Comparison of ENCODE assay signal across 7 cellular contexts in genomic region chr12:28191018-28191595, GRCh38. TPM values are rescaled to one million over a fixed set of nuclear protein-coding genes. Genes with fewer than 3 reads are reported as not detected.
DNase-seq lines count a peak whose midpoint lies in the region; ATAC-seq, FAIRE-seq and TF ChIP-seq lines count a peak whose summit lies in the region.

No MANE protein-coding gene starts in this region.

- H3K9me3 ChIP-seq in SK-N-SH (no peaks in the 10 kb centered on the region), GM12878 (replicated peaks; ENCODE audit: control insufficient read depth, insufficient read depth, low read length) (no peaks in the 10 kb centered on the region; the same call in 2 of the 3 replicates)

- H2AFZ ChIP-seq in SK-N-SH (ENCODE audit: low read depth) (peak overlapping the region; percentile 92; the same call in 1 of the 2 replicates), GM12878 (ENCODE audit: control insufficient read depth, low read depth, low read length) (peak overlapping the region; percentile 93)

- no peaks in the 10 kb centered on the region for H3K9me2 ChIP-seq in SK-N-SH

- TF ChIP-seq CTCF in SK-N-SH (IDR thresholded peaks at IDR 0.05) (no peak), GM12878 (IDR thresholded peaks at IDR 0.05 in 2 of 3, conservative IDR thresholded peaks at IDR 0.05 in 1 of 3; ENCODE audit: control insufficient read depth in 2 of 3, extremely low read depth in 1 of 3, insufficient read depth in 1 of 3, low read depth in 3 of 3, low read length in 3 of 3) (no peak)

- CTCF ChIA-PET in SK-N-SH (lab: Yijun Ruan, JAX) = interaction anchor here (0.6 to 2.5 kb wide), 6 partner anchors 11 to 538 kb away, joined by 3 to 6 read pairs (median 4); no protein-coding TSS in a partner anchor
- CTCF ChIA-PET in GM12878 (lab: Yijun Ruan, JAX) = interaction anchor here (0.8 to 1.9 kb wide), 6 partner anchors 18 to 225 kb away, joined by 3 to 5 read pairs (median 4); no protein-coding TSS in a partner anchor

- no peak for FAIRE-seq in GM12878 (lab: Jason Lieb, UNC)

- intact Hi-C loops in GM12878 (cut with micrococcal nuclease; ENCODE audit: unreplicated experiment) = loop anchor here (2.0 kb wide), 2 partner anchors 32 to 62 kb away; no protein-coding TSS in a partner anchor

- TF ChIP-seq EP300 in SK-N-SH (IDR thresholded peaks at IDR 0.05; ENCODE audit: borderline replicate concordance in 1 of 2, low read depth in 1 of 2, low read length in 1 of 2) (no peak), GM12878 (IDR thresholded peaks at IDR 0.05; ENCODE audit: borderline replicate concordance in 1 of 2, control insufficient read depth in 1 of 2, low read depth in 2 of 2, low read length in 2 of 2) (no peak)

- H3K36me3 ChIP-seq in SK-N-SH (replicated peaks in 1 of 2; ENCODE audit: control insufficient read depth in 1 of 2, insufficient read depth in 2 of 2, low read length in 1 of 2) (peaks cover 0 to 5% of the 10 kb centered on the region in 2 experiments), GM12878 (ENCODE audit: control insufficient read depth in 2 of 2, insufficient read depth in 2 of 2, low read length in 1 of 2) (no peaks in the 10 kb centered on the region)

- H3K4me1 ChIP-seq in SK-N-SH (ENCODE audit: control insufficient read depth in 1 of 2, insufficient read depth in 2 of 2, low read depth in 1 of 2, low read length in 1 of 2) (peaks cover 0 to 11% of the 10 kb centered on the region in 2 experiments; a peak in 2 of 4 replicates), GM12878 (ENCODE audit: control insufficient read depth, insufficient read depth, low read length) (peaks cover 4% of the 10 kb centered on the region; the same call in 1 of the 2 replicates)

- no peak for TF ChIP-seq RAD21 in SK-N-SH (IDR thresholded peaks at IDR 0.05; ENCODE audit: low read length)
- no peak for TF ChIP-seq RAD21 in GM12878 (IDR thresholded peaks at IDR 0.05; ENCODE audit: insufficient read depth, low read depth, low read length)

- DNase-seq in SK-N-SH = peak; percentile 21
- no peak for DNase-seq in GM12878 (ENCODE audit: low read depth, low spot score)
- peak; percentile 80 for DNase-seq in inferior parietal cortex (ENCODE audit: extremely low spot score)
- DNase-seq in stimulated activated CD4-positive, alpha-beta T cell treated with anti-CD3 and anti-CD28 coated beads, Interleukin-1b, Interleukin-23, amount 100 ng/mL, for 48 hours = peak; percentile 37
- no peak for DNase-seq in G401 (ENCODE audit: low spot score)

- RAD21 ChIA-PET in GM12878 (lab: Charles Lee; ENCODE audit: unreplicated experiment) = interaction anchor here (1.0 to 2.1 kb wide), 4 partner anchors 12 to 58 kb away, joined by 3 to 7 read pairs (median 4); no protein-coding TSS in a partner anchor

- BruUV-seq in GM12878 (replicated peaks; lab: Mats Ljungman, UMichigan) = TSS peak; percentile 73

- POLR2A ChIA-PET in SK-N-SH (lab: Yijun Ruan, JAX) = interaction anchor here (1.7 kb wide), 1 partner anchor 681 kb away, joined by 6 read pairs; no protein-coding TSS in a partner anchor
- POLR2A ChIA-PET in GM12878 (lab: Charles Lee) = interaction anchor here (0.6 to 1.4 kb wide), 4 partner anchors 12 to 58 kb away, joined by 3 to 4 read pairs (median 4); no protein-coding TSS in a partner anchor

- WGBS in SK-N-SH (ENCODE audit: low lambda C conversion rate) = 4% methylated on average over 14 of the region's 14 CpGs
- WGBS in GM12878 (ENCODE audit: insufficient coverage, insufficient replicate concordance, low lambda C conversion rate, missing lambda C conversion rate) = 10% methylated on average over 14 of the region's 14 CpGs

- H3K4me2 ChIP-seq in SK-N-SH = peak overlapping the region; percentile 71
- peak overlapping the region; percentile 92 for H3K4me2 ChIP-seq in GM12878 (ENCODE audit: control insufficient read depth, insufficient read depth)

- in situ Hi-C loops in GM12878 (cut with MboI) (no loop called here), G401 (cut with HindIII; ENCODE audit: low sequenced_read_pairs) (no loop called here)

- H3K27me3 ChIP-seq in SK-N-SH (ENCODE audit: insufficient read depth) = no peaks in the 10 kb centered on the region
- no peaks in the 10 kb centered on the region for H3K27me3 ChIP-seq in GM12878 (replicated peaks in 1 of 2; ENCODE audit: control insufficient read depth in 2 of 2, insufficient read depth in 2 of 2, low read length in 1 of 2)

- H3K79me2 ChIP-seq in SK-N-SH (ENCODE audit: insufficient read depth) (peaks cover 41% of the 10 kb centered on the region), GM12878 (ENCODE audit: control insufficient read depth, insufficient read depth, low read length) (peaks cover 25% of the 10 kb centered on the region)

- H3F3A ChIP-seq in SK-N-SH (replicated peaks; ENCODE audit: insufficient read depth) = peaks cover 7% of the 10 kb centered on the region

- H3K27ac ChIP-seq in SK-N-SH (ENCODE audit: low read depth in 2 of 2, low read length in 1 of 2) (peak overlapping the region; percentile 94 to 97), GM12878 (ENCODE audit: control insufficient read depth, insufficient read depth) (peak overlapping the region; percentile 95)

- SMC1A ChIA-PET in GM12878 (lab: Charles Lee; ENCODE audit: uncharacterized antibody, unreplicated experiment) = interaction anchor here (0.6 to 2.2 kb wide), 5 partner anchors 12 to 438 kb away, joined by 3 to 5 read pairs (median 3); no protein-coding TSS in a partner anchor

- H3K4me3 ChIP-seq in SK-N-SH (ENCODE audit: low read depth in 2 of 2, low read length in 1 of 2) (peak overlapping the region; percentile 68 to 97), GM12878 (peak overlapping the region; percentile 76)

- H3K9ac ChIP-seq in SK-N-SH = peak overlapping the region; percentile 86
- peak overlapping the region; percentile 95 for H3K9ac ChIP-seq in GM12878 (ENCODE audit: control insufficient read depth, insufficient read depth, low read length)

- H4K20me1 ChIP-seq in SK-N-SH (ENCODE audit: insufficient read depth) (no peaks in the 10 kb centered on the region), GM12878 (ENCODE audit: control insufficient read depth, insufficient read depth) (no peaks in the 10 kb centered on the region)

- TF ChIP-seq POLR2A in GM12878 (IDR thresholded peaks at IDR 0.05; ENCODE audit: low read depth, low read length) = no peak

- ATAC-seq in GM18508 (IDR thresholded peaks at IDR 0.05; ENCODE audit: insufficient read depth, unreplicated experiment) (peak; percentile 4), HG02970 (IDR thresholded peaks at IDR 0.05; ENCODE audit: low FRiP score, unreplicated experiment) (peak; percentile 1), GM12878 (peak; percentile 9)

TF ChIP-seq in SK-N-SH, 30 proteins besides CTCF, POLR2A, EP300 and RAD21 (continues in another document):
- TF ChIP-seq USF2 (IDR thresholded peaks at IDR 0.05; ENCODE audit: borderline replicate concordance, low read depth, low read length) (no peak), FOSL2 (IDR thresholded peaks at IDR 0.05; ENCODE audit: borderline replicate concordance, low read depth) (0 out of 2 replicates have a peak, but pooled peaks have one; percentile 3), GABPA (IDR thresholded peaks at IDR 0.05; ENCODE audit: low read depth) (no peak), FOXJ3 (CRISPR knock-in tag; IDR thresholded peaks at IDR 0.05) (no peak), RXRA (IDR thresholded peaks at IDR 0.05; ENCODE audit: borderline replicate concordance, low read depth) (no peak)

TF ChIP-seq in GM12878, 131 proteins besides CTCF, POLR2A, EP300 and RAD21 (continues in another document):
- peak; percentile 20; the same call in 1 of the 2 replicates for TF ChIP-seq ZBTB4 (CRISPR knock-in tag; IDR thresholded peaks at IDR 0.05)
- no peak for TF ChIP-seq ZNF384 (IDR thresholded peaks at IDR 0.05; ENCODE audit: borderline replicate concordance, low read depth, low read length)

RNA-seq across cellular contexts. Expression of gene CCDC91, which starts 0.9 kb away (rescaled TPM):
- polyA plus RNA-seq in SK-N-SH (2012; rRNA removed) (13.0 and 15.0 TPM in 2 replicates), GM12878 (2011; rRNA removed) (24.9 and 28.1 TPM in 2 replicates), GM12878 (2014; fragmentation: Illumina TruSeq; extraction: Trizol) (17.2 and 23.3 TPM in 2 replicates), GM12878 (2014; fragmentation: Nextera tagmentation; extraction: Ambion mirVana) (10 to 100 TPM in 1 of 2 experiments, 1 to 10 TPM in 1; 6.1 to 10.3 TPM), GM12878 (2014; rRNA removed) (9.4 and 9.6 TPM in 2 replicates), GM12878 (2016; fragmentation: Nextera tagmentation; extraction: Ambion mirVana) (10 to 100 TPM; 21.1 to 21.6 TPM)
- polyA plus RNA-seq in SK-N-SH (2012; cell fraction: cytosol; rRNA removed) = 17.4 and 23.0 TPM in 2 replicates
- polyA plus RNA-seq in SK-N-SH (2012; cell fraction: nucleus; rRNA removed) = 9.0 and 15.1 TPM in 2 replicates
- 85.1 and 85.2 TPM in 2 replicates for total RNA-seq in GM12878 (2013; cell fraction: nucleolus; rRNA removed)
- total RNA-seq in GM12878 (2014; rRNA removed) (13.5 and 15.4 TPM in 2 replicates), GM12878 (2014; rRNA removed; fragmentation: Illumina TruSeq; extraction: Trizol) (17.3 and 20.3 TPM in 2 replicates), GM12878 (2021) (14.1 and 15.8 TPM in 2 replicates)
- polyA plus RNA-seq in GM12878 (2011; ENCODE audit: low read depth) = 7.5 TPM
- polyA plus RNA-seq in GM12878 (2011; cell fraction: cytosol; rRNA removed) = 9.1 and 10.1 TPM in 2 replicates
- 12.0 and 12.1 TPM in 2 replicates for polyA plus RNA-seq in GM12878 (2011; cell fraction: nucleus; rRNA removed)
- 10.2 and 10.7 TPM in 2 replicates for polyA plus RNA-seq in GM12878 (2012)
- 35.1 and 51.9 TPM in 2 replicates for polyA minus RNA-seq in GM12878 (2011; rRNA and poly(A)+ RNA removed)
- 17.4 and 23.3 TPM in 2 replicates for polyA minus RNA-seq in GM12878 (2011; cell fraction: cytosol; rRNA and poly(A)+ RNA removed)
- polyA minus RNA-seq in GM12878 (2011; cell fraction: nucleus; rRNA and poly(A)+ RNA removed) = 33.9 and 54.6 TPM in 2 replicates
- 8.3 and 9.1 TPM in 2 replicates for total RNA-seq in G401 (2014; rRNA removed; shearing (Covaris generic))

Comparison
In these comparisons a context has a peak if more than half of its experiments do, and no peak if none do; other contexts are left out.
1. DNase-seq: peak in SK-N-SH (single experiment), inferior parietal cortex (single experiment) and stimulated activated CD4-positive, alpha-beta T cell treated with anti-CD3 and anti-CD28 coated beads, Interleukin-1b, Interleukin-23, amount 100 ng/mL, for 48 hours (single experiment); none in GM12878 (single experiment) and G401 (single experiment).
2. Peak in every context shown above with its lines, with median percentiles within 50 percentile points of each other: ATAC-seq.